Comparison of ENCODE assay signal across 26 cellular contexts in the genomic region with DNA sequence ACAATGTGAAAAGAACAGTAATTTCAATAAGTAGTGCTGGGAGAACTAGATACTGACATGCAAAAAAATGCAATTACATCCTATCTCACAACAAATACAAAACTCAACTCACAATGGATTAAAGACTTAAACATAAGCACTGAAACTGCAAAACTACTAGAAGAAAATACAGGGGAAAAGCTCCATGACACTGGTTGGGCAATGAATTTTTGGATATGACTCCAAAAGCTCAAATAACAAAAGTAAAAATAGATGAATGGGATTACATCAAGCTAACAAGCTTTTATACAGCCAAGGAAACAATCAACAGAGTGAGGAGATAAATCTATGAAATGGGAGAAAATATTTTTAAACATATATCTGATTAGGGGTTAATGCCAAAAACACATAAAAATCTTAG.
"Had no signal": no experiment of that assay in that cellular context is flagged by ENCODE, and none has a peak within 500 bp of the region (broad histone marks: within the 10 kb centered on the region; RNA-seq: fewer than 3 reads in every experiment).

No MANE protein-coding gene starts in this region.

- H3K27ac Mint-ChIP-seq: endodermal cell; stimulated activated naive B cell treated with anti-CD40 and anti-IgM and Interleukin-4, amounts not matched to agents 10 μg/mL and 1 μg/mL and 100 μg/mL, for 72 hours; stimulated activated naive CD8-positive, alpha-beta T cell treated with anti-CD3 and anti-CD28 coated beads, Interleukin-15, Interleukin-2, amounts not matched to agents 100 ng/mL and 50 ng/mL, for 24 hours had no signal

- H3K27ac ChIP-seq: colonic mucosa, epithelial cell of prostate, foreskin keratinocyte, gastroesophageal sphincter, heart left ventricle, hepatocyte, left lung, neutrophil, pancreas, right lobe of liver, tibial nerve, upper lobe of left lung had no signal

- H3K4me1 ChIP-seq: colonic mucosa had no signal

- H3K36me3 ChIP-seq: colonic mucosa, gastroesophageal sphincter, heart left ventricle, left lung, neutrophil, pancreas, right lobe of liver, thoracic aorta, upper lobe of left lung had no signal

- DNase-seq: colonic mucosa; effector CD8-positive, alpha-beta T cell; endodermal cell; foreskin keratinocyte; heart left ventricle; left cardiac atrium; left lung; naive thymus-derived CD8-positive, alpha-beta T cell; pancreas; retina; right lobe of liver; small intestine; stimulated activated CD4-positive, alpha-beta T cell treated with anti-CD3 and anti-CD28 coated beads, Interleukin-15, amount 100 ng/mL, for 24 hours; stimulated activated CD4-positive, alpha-beta T cell treated with anti-CD3 and anti-CD28 coated beads, Interleukin-2, amount 100 ng/mL, for 48 hours; stimulated activated naive B cell treated with anti-CD40 and anti-IgM and Interleukin-4, amounts not matched to agents 10 μg/mL and 1 μg/mL and 100 μg/mL, for 72 hours; upper lobe of left lung had no signal

- ATAC-seq: esophagus mucosa; foreskin keratinocyte; gastroesophageal sphincter; left cardiac atrium; left lung; naive thymus-derived CD8-positive, alpha-beta T cell; pancreas; right lobe of liver; stimulated activated naive B cell treated with anti-CD40 and anti-IgM and Interleukin-4, amounts not matched to agents 10 μg/mL and 1 μg/mL and 100 μg/mL, for 72 hours had no signal

- H3K4me3 Mint-ChIP-seq: dendritic cell treated with granulocyte-macrophage colony-stimulating factor and Interleukin-4, amounts not matched to agents 40 ng/mL and 50 ng/mL, for 4 days; endodermal cell; neural crest cell; stimulated activated naive B cell treated with anti-CD40 and anti-IgM and Interleukin-4, amounts not matched to agents 10 μg/mL and 1 μg/mL and 100 μg/mL, for 72 hours; stimulated activated naive CD8-positive, alpha-beta T cell treated with anti-CD3 and anti-CD28 coated beads, Interleukin-15, Interleukin-2, amounts not matched to agents 100 ng/mL and 50 ng/mL, for 24 hours had no signal

- H3K4me3 ChIP-seq: colonic mucosa, gastroesophageal sphincter, heart left ventricle, hepatocyte, left lung, pancreas, right lobe of liver, thoracic aorta, tibial nerve, upper lobe of left lung had no signal

- H3K27me3 Mint-ChIP-seq: dendritic cell treated with granulocyte-macrophage colony-stimulating factor and Interleukin-4, amounts not matched to agents 40 ng/mL and 50 ng/mL, for 4 days; naive thymus-derived CD8-positive, alpha-beta T cell; stimulated activated naive B cell treated with anti-CD40 and anti-IgM and Interleukin-4, amounts not matched to agents 10 μg/mL and 1 μg/mL and 100 μg/mL, for 72 hours; stimulated activated naive CD8-positive, alpha-beta T cell treated with anti-CD3 and anti-CD28 coated beads, Interleukin-15, Interleukin-2, amounts not matched to agents 100 ng/mL and 50 ng/mL, for 24 hours had no signal

- H2AFZ ChIP-seq: hepatocyte had no signal

- H3K4me2 ChIP-seq: hepatocyte had no signal

- H3K27me3 ChIP-seq: colonic mucosa, foreskin keratinocyte, gastroesophageal sphincter, heart left ventricle, hepatocyte, left lung, neutrophil, pancreas, right lobe of liver, tibial nerve, upper lobe of left lung had no signal

- H3K9me3 ChIP-seq: colonic mucosa, neutrophil, pancreas, right lobe of liver, thoracic aorta, upper lobe of left lung had no signal

- H3K9me3 Mint-ChIP-seq: dendritic cell treated with granulocyte-macrophage colony-stimulating factor and Interleukin-4, amounts not matched to agents 40 ng/mL and 50 ng/mL, for 4 days; stimulated activated naive CD8-positive, alpha-beta T cell treated with anti-CD3 and anti-CD28 coated beads, Interleukin-15, Interleukin-2, amounts not matched to agents 100 ng/mL and 50 ng/mL, for 24 hours had no signal
